Comparison of ENCODE assay signal across 16 cellular contexts in the genomic region with DNA sequence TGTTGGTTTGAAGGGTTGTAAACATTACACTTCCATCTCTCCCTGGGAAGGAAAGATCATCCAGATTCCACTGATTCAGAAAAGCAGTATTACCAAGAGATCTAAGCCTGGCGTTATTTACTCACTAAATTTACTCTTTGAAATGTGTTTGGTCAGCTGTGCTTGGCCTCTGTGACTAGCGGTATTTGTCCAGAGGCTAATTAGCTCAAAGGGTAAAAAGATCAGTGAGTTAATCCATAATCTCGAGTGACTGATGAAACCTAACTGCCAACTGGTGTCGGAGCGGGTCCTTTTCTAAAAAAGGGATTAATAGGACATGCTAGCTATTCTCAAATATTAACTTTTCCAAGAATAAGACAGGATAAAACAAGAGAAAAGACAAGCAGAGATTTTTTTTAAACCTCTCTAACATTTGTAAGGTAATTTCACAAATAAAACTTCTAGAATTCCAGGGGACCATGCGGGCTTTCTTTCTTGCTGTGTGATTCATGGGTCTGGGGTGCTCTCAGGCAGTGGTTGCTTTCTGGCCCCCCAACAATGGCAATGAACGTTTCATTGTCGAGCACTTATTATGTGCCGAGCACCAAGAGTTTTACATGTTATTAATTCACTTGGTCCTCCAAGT.
DNase-seq lines count a peak whose midpoint lies in the region; FAIRE-seq and TF ChIP-seq lines count a peak whose summit lies in the region.
"Had no signal": no experiment of that assay in that cellular context is flagged by ENCODE, and none has a peak within 500 bp of the region (broad histone marks: within the 10 kb centered on the region; RNA-seq: fewer than 3 reads in every experiment).

No MANE protein-coding gene starts in this region.

- 30% methylated on average over 9 of the region's 9 CpGs for WGBS in liver

- no peak for FAIRE-seq in frontal cortex (lab: Jason Lieb, UNC)
- FAIRE-seq: H1 had no signal

- peak overlapping the region in 1 of 2 donors; percentile 25 for H3K9ac ChIP-seq in liver (ENCODE audit: low read depth in 1 of 2, low read length in 2 of 2)
- H3K9ac ChIP-seq: KMS-11 had no signal

- peaks cover 21% of the 10 kb centered on the region for H3K36me3 Mint-ChIP-seq in T-helper 2 cell treated with Interferon-gamma antibody and Interleukin-4, amounts not matched to agents 5 μg/mL and 100 μg/mL, for 36 hours (ENCODE audit: low read depth)
- peaks cover 4% of the 10 kb centered on the region for H3K36me3 Mint-ChIP-seq in type B pancreatic cell

- no peaks in the 10 kb centered on the region for H3K27me3 Mint-ChIP-seq in T-helper 2 cell treated with Interferon-gamma antibody and Interleukin-4, amounts not matched to agents 5 μg/mL and 100 μg/mL, for 36 hours (ENCODE audit: low read depth)
- no peaks in the 10 kb centered on the region for H3K27me3 Mint-ChIP-seq in type B pancreatic cell
- H3K27me3 Mint-ChIP-seq: activated naive CD4-positive, alpha-beta T cell treated with anti-CD3 and anti-CD28 coated beads, Interleukin-2, amount 50 U/mL, for 24 hours; naive B cell had no signal

- H3K27me3 ChIP-seq in liver (ENCODE audit: control insufficient read depth in 4 of 4, insufficient read depth in 4 of 4, low read length in 3 of 4), result no peaks in the 10 kb centered on the region
- H3K27me3 ChIP-seq: cardiac muscle cell had no signal

- H3K4me3 ChIP-seq in liver (ENCODE audit: low read depth in 1 of 3, low read length in 3 of 3), result peak overlapping the region in 1 of 3 donors; percentile 8
- no peak overlapping the region for H3K4me3 ChIP-seq in coronary artery
- H3K4me3 ChIP-seq: cardiac muscle cell had no signal

- H3K36me3 ChIP-seq in liver (ENCODE audit: control insufficient read depth in 4 of 4, insufficient read depth in 3 of 4, low read depth in 1 of 4, low read length in 3 of 4), result no peaks in the 10 kb centered on the region
- H3K36me3 ChIP-seq: cardiac muscle cell, WERI-Rb-1 had no signal

- H3K9me3 Mint-ChIP-seq in T-helper 2 cell treated with Interferon-gamma antibody and Interleukin-4, amounts not matched to agents 5 μg/mL and 100 μg/mL, for 36 hours, result peaks cover 5% of the 10 kb centered on the region
- H3K9me3 Mint-ChIP-seq in type B pancreatic cell, result peaks cover 4% of the 10 kb centered on the region
- H3K9me3 Mint-ChIP-seq: activated naive CD4-positive, alpha-beta T cell treated with anti-CD3 and anti-CD28 coated beads, Interleukin-2, amount 50 U/mL, for 24 hours had no signal

- TF ChIP-seq CTCF in liver (IDR thresholded peaks at IDR 0.05; ENCODE audit: low read depth, low read length, missing input control), result no peak
- no peak for TF ChIP-seq CTCF in type B pancreatic cell (conservative IDR thresholded peaks at IDR 0.05)
- TF ChIP-seq CTCF in coronary artery (IDR thresholded peaks at IDR 0.05), result no peak

- no peaks in the 10 kb centered on the region for H3K9me3 ChIP-seq in liver (ENCODE audit: control insufficient read depth in 4 of 4, low read length in 3 of 4)

- peaks cover 28% of the 10 kb centered on the region for H3K4me1 Mint-ChIP-seq in T-helper 2 cell treated with Interferon-gamma antibody and Interleukin-4, amounts not matched to agents 5 μg/mL and 100 μg/mL, for 36 hours (ENCODE audit: low read depth)
- peaks cover 28% of the 10 kb centered on the region for H3K4me1 Mint-ChIP-seq in type B pancreatic cell (ENCODE audit: unreplicated experiment)

- no peak overlapping the region for H3K4me3 Mint-ChIP-seq in T-helper 2 cell treated with Interferon-gamma antibody and Interleukin-4, amounts not matched to agents 5 μg/mL and 100 μg/mL, for 36 hours
- H3K4me3 Mint-ChIP-seq in type B pancreatic cell, result peak overlapping the region; percentile 2
- H3K4me3 Mint-ChIP-seq: activated naive CD4-positive, alpha-beta T cell treated with anti-CD3 and anti-CD28 coated beads, Interleukin-2, amount 50 U/mL, for 24 hours had no signal

- peak; percentile 55 to 58 for TF ChIP-seq RAD21 in liver (IDR thresholded peaks at IDR 0.05)

- peak overlapping the region; percentile 65 to 75 for H3K27ac ChIP-seq in liver (ENCODE audit: low read depth in 1 of 2, low read length in 2 of 2)
- H3K27ac ChIP-seq in coronary artery, result no peak overlapping the region
- H3K27ac ChIP-seq: cardiac muscle cell, KMS-11, WERI-Rb-1 had no signal

- DNase-seq in T-helper 2 cell treated with Interferon-gamma antibody and Interleukin-4, amounts not matched to agents 5 μg/mL and 100 μg/mL, for 36 hours (ENCODE audit: low spot score), result no peak
- DNase-seq in T-helper 2 cell, result no peak
- peak; percentile 95 for DNase-seq in SHP77 (lab: John Stamatoyannopoulos, UW)
- DNase-seq in type B pancreatic cell (ENCODE audit: extremely low spot score, unreplicated experiment), result no peak
- DNase-seq in frontal cortex (ENCODE audit: low spot score in 2 of 2), result no peak
- no peak for DNase-seq in coronary artery (ENCODE audit: low spot score)
- DNase-seq in NOMO-1 treated with DMSO at 0.1 percent for 48 hours (lab: John Stamatoyannopoulos, UW; ENCODE audit: unreplicated experiment), result no peak
- DNase-seq: 8988T, naive B cell, NCI-H187, WERI-Rb-1 had no signal

- peaks cover 8 to 34% (median 24%) of the 10 kb centered on the region in 4 donors for H3K4me1 ChIP-seq in liver (ENCODE audit: control insufficient read depth in 4 of 4, insufficient read depth in 4 of 4, low read length in 3 of 4)

- peak overlapping the region; percentile 65 for H3K27ac Mint-ChIP-seq in T-helper 2 cell treated with Interferon-gamma antibody and Interleukin-4, amounts not matched to agents 5 μg/mL and 100 μg/mL, for 36 hours
- peak overlapping the region; percentile 22 for H3K27ac Mint-ChIP-seq in type B pancreatic cell
- H3K27ac Mint-ChIP-seq: activated naive CD4-positive, alpha-beta T cell treated with anti-CD3 and anti-CD28 coated beads, Interleukin-2, amount 50 U/mL, for 24 hours had no signal

TF ChIP-seq in liver, 16 proteins besides CTCF, POLR2A, EP300 and RAD21:
- TF ChIP-seq YY1 (IDR thresholded peaks at IDR 0.05) (no peak), NR2F2 (IDR thresholded peaks at IDR 0.05) (peak; percentile 32), GABPA (IDR thresholded peaks at IDR 0.05 in 1 of 2, conservative IDR thresholded peaks at IDR 0.05 in 1 of 2) (peak in 1 of 2 donors; percentile 18), HNF4A (conservative IDR thresholded peaks at IDR 0.05) (peak; percentile 77 to 89), HNF4G (IDR thresholded peaks at IDR 0.05) (peak; percentile 68), RXRA (IDR thresholded peaks at IDR 0.05) (peak; percentile 60 to 90), TAF1 (conservative IDR thresholded peaks at IDR 0.05) (no peak), FOXA2 (IDR thresholded peaks at IDR 0.05) (peak; percentile 96), SP1 (IDR thresholded peaks at IDR 0.05) (peak; percentile 88), JUND (IDR thresholded peaks at IDR 0.05) (peak in 1 of 2 donors; percentile 88), FOXA1 (IDR thresholded peaks at IDR 0.05) (peak; percentile 91), EGR1 (IDR thresholded peaks at IDR 0.05; ENCODE audit: low read depth in 2 of 2) (peak in 1 of 2 donors; percentile 43)
- TF ChIP-seq, protein P1, sequence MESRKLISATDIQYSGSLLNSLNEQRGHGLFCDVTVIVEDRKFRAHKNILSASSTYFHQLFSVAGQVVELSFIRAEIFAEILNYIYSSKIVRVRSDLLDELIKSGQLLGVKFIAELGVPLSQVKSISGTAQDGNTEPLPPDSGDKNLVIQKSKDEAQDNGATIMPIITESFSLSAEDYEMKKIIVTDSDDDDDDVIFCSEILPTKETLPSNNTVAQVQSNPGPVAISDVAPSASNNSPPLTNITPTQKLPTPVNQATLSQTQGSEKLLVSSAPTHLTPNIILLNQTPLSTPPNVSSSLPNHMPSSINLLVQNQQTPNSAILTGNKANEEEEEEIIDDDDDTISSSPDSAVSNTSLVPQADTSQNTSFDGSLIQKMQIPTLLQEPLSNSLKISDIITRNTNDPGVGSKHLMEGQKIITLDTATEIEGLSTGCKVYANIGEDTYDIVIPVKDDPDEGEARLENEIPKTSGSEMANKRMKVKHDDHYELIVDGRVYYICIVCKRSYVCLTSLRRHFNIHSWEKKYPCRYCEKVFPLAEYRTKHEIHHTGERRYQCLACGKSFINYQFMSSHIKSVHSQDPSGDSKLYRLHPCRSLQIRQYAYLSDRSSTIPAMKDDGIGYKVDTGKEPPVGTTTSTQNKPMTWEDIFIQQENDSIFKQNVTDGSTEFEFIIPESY (IDR thresholded peaks at IDR 0.05), result peak; percentile 79
- TF ChIP-seq, protein P2, sequence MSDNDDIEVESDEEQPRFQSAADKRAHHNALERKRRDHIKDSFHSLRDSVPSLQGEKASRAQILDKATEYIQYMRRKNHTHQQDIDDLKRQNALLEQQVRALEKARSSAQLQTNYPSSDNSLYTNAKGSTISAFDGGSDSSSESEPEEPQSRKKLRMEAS (IDR thresholded peaks at IDR 0.05), result peak; percentile 74
- TF ChIP-seq, protein P3, sequence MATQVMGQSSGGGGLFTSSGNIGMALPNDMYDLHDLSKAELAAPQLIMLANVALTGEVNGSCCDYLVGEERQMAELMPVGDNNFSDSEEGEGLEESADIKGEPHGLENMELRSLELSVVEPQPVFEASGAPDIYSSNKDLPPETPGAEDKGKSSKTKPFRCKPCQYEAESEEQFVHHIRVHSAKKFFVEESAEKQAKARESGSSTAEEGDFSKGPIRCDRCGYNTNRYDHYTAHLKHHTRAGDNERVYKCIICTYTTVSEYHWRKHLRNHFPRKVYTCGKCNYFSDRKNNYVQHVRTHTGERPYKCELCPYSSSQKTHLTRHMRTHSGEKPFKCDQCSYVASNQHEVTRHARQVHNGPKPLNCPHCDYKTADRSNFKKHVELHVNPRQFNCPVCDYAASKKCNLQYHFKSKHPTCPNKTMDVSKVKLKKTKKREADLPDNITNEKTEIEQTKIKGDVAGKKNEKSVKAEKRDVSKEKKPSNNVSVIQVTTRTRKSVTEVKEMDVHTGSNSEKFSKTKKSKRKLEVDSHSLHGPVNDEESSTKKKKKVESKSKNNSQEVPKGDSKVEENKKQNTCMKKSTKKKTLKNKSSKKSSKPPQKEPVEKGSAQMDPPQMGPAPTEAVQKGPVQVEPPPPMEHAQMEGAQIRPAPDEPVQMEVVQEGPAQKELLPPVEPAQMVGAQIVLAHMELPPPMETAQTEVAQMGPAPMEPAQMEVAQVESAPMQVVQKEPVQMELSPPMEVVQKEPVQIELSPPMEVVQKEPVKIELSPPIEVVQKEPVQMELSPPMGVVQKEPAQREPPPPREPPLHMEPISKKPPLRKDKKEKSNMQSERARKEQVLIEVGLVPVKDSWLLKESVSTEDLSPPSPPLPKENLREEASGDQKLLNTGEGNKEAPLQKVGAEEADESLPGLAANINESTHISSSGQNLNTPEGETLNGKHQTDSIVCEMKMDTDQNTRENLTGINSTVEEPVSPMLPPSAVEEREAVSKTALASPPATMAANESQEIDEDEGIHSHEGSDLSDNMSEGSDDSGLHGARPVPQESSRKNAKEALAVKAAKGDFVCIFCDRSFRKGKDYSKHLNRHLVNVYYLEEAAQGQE (IDR thresholded peaks at IDR 0.05), result peak; percentile 40
- TF ChIP-seq, protein P4, sequence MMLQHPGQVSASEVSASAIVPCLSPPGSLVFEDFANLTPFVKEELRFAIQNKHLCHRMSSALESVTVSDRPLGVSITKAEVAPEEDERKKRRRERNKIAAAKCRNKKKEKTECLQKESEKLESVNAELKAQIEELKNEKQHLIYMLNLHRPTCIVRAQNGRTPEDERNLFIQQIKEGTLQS (IDR thresholded peaks at IDR 0.05), result peak; percentile 32

Comparison
In these comparisons a context has a peak if more than half of its experiments do, and no peak if none do; other contexts are left out.
1. DNase-seq: peak in SHP77 (2 of 2); none in T-helper 2 cell treated with Interferon-gamma antibody and Interleukin-4, amounts not matched to agents 5 μg/mL and 100 μg/mL, for 36 hours (single experiment), T-helper 2 cell (0 of 5), type B pancreatic cell (single experiment), frontal cortex (0 of 2), coronary artery (single experiment) and NOMO-1 treated with DMSO at 0.1 percent for 48 hours (single experiment).
2. H3K27ac ChIP-seq: peak in liver (2 of 2); none in coronary artery (0 of 2).